8 cellular contexts compared by ENCODE assay signal in the genomic region with DNA sequence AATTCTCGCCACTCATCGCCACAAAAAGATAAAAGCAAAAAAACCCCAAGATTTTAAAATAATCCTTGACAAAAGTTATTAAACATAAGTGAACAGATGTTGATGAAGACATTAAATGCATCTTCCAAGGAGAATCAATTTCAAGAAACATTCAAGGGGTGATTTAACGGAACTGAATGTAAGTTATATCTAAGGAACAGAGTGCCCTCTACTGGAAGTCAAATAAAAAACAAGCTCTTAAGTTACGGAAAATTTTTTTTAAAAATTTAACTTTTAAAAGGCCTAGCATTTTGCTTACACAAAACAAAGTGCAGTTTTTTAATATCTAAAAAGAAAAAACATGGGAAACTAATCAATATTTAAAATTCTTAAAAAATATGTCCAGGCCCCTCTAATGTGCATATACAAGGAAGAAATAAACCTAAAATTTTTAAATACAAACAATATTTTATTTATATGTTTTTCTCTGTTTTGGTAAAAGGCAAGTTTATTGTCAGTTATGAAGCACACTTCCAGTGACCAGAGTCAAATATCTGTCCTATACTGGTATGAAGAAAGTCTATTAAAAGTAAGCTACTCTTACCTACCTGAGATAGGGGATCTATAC. TPM values are rescaled to one million over a fixed set of nuclear protein-coding genes. Genes with fewer than 3 reads are reported as not detected.
A peak's percentile ranks its signal among the peaks of the same experiment; 100 is the strongest.
DNase-seq lines count a peak whose midpoint lies in the region; ATAC-seq, FAIRE-seq and TF ChIP-seq lines count a peak whose summit lies in the region.
"Had no signal": no experiment of that assay in that cellular context is flagged by ENCODE, and none has a peak within 500 bp of the region (broad histone marks: within the 10 kb centered on the region; RNA-seq: fewer than 3 reads in every experiment).

No MANE protein-coding gene starts in this region.

- peak; percentile 47 for DNase-seq in MV-4-11 (lab: John Stamatoyannopoulos, UW)
- DNase-seq in mammary epithelial cell, result no peak
- DNase-seq in mesothelial cell of epicardium (ENCODE audit: low spot score in 2 of 2, unreplicated experiment in 2 of 2), result no peak
- no peak for DNase-seq in stimulated activated naive CD8-positive, alpha-beta T cell treated with anti-CD3 and anti-CD28 coated beads, Interleukin-15, amount 100 ng/mL, for 72 hours
- no peak for DNase-seq in inferior parietal cortex (ENCODE audit: extremely low spot score)

- H3K4me3 Mint-ChIP-seq in mesothelial cell of epicardium, result no peak overlapping the region
- H3K4me3 Mint-ChIP-seq in stimulated activated naive CD8-positive, alpha-beta T cell treated with anti-CD3 and anti-CD28 coated beads, Interleukin-15, amount 100 ng/mL, for 72 hours, result no peak overlapping the region

- CTCF ChIA-PET in mammary epithelial cell (lab: Charles Lee; ENCODE audit: low non-redundant PET), result interaction anchor here (0.5 to 1.0 kb wide), 6 partner anchors 14 to 405 kb away, joined by 3 to 9 read pairs (median 5); no protein-coding TSS in a partner anchor

- no peak overlapping the region for H3K27ac ChIP-seq in mammary epithelial cell (ENCODE audit: insufficient read depth, low read depth, low read length)
- H3K27ac ChIP-seq: skin epidermis had no signal

- H3K9me3 ChIP-seq in mammary epithelial cell (replicated peaks; ENCODE audit: insufficient read depth, low read length), result no peaks in the 10 kb centered on the region

- peaks cover 8% of the 10 kb centered on the region for H3K36me3 Mint-ChIP-seq in mesothelial cell of epicardium

- H3K9me3 Mint-ChIP-seq in mesothelial cell of epicardium, result no peaks in the 10 kb centered on the region
- no peaks in the 10 kb centered on the region for H3K9me3 Mint-ChIP-seq in stimulated activated naive CD8-positive, alpha-beta T cell treated with anti-CD3 and anti-CD28 coated beads, Interleukin-15, amount 100 ng/mL, for 72 hours

- H3K36me3 ChIP-seq in mammary epithelial cell (ENCODE audit: insufficient read depth, low read length), result peaks cover 49% of the 10 kb centered on the region

- no TSS peak for BruUV-seq in mammary epithelial cell (replicated peaks; lab: Mats Ljungman, UMichigan)

- no peaks in the 10 kb centered on the region for H3K4me1 ChIP-seq in mammary epithelial cell (ENCODE audit: insufficient read depth, low read length)

- intact Hi-C loops in mammary epithelial cell (cut with micrococcal nuclease), result loop anchor here (1.0 to 5.0 kb wide), 2 partner anchors 271 to 1157 kb away; no protein-coding TSS in a partner anchor

- H3K4me2 ChIP-seq in mammary epithelial cell (ENCODE audit: insufficient read depth, low read depth, low read length), result no peak overlapping the region

- FAIRE-seq in G401.6 (lab: Jason Lieb, UNC), result peak; percentile 97

- H2AFZ ChIP-seq in mammary epithelial cell (ENCODE audit: low read depth, low read length), result no peak overlapping the region

- ATAC-seq in stimulated activated naive CD8-positive, alpha-beta T cell treated with anti-CD3 and anti-CD28 coated beads, Interleukin-15, amount 100 ng/mL, for 72 hours, result no peak
- ATAC-seq in HG03139 (IDR thresholded peaks at IDR 0.05; ENCODE audit: unreplicated experiment), result no peak

- TF ChIP-seq CTCF in mammary epithelial cell (conservative IDR thresholded peaks at IDR 0.05 in 1 of 2, IDR thresholded peaks at IDR 0.05 in 1 of 2; ENCODE audit: extremely low read depth in 1 of 2, insufficient read depth in 1 of 2, low read depth in 1 of 2, low read length in 2 of 2) (peak; percentile 49 to 50), mesothelial cell of epicardium (IDR thresholded peaks at IDR 0.05; ENCODE audit: unreplicated experiment) (peak; percentile 71)

- H3K4me3 ChIP-seq in mammary epithelial cell (replicated peaks in 1 of 3; ENCODE audit: insufficient read depth in 1 of 3, low read depth in 2 of 3, low read length in 3 of 3), result no peak overlapping the region
- H3K4me3 ChIP-seq: skin epidermis had no signal

- dilution Hi-C loops in mammary epithelial cell (cut with HindIII; ENCODE audit: low sequenced_read_pairs), result no loop called here

- H3K27me3 ChIP-seq in mammary epithelial cell (ENCODE audit: insufficient read depth, low read length), result no peaks in the 10 kb centered on the region

- peaks cover 43% of the 10 kb centered on the region for H3K79me2 ChIP-seq in mammary epithelial cell (ENCODE audit: insufficient read depth, low read length)

- peaks cover 2% of the 10 kb centered on the region for H4K20me1 ChIP-seq in mammary epithelial cell (ENCODE audit: insufficient read depth, low read length)

- no peak overlapping the region for H3K27ac Mint-ChIP-seq in mesothelial cell of epicardium
- no peak overlapping the region for H3K27ac Mint-ChIP-seq in stimulated activated naive CD8-positive, alpha-beta T cell treated with anti-CD3 and anti-CD28 coated beads, Interleukin-15, amount 100 ng/mL, for 72 hours

- no peaks in the 10 kb centered on the region for H3K27me3 Mint-ChIP-seq in mesothelial cell of epicardium (ENCODE audit: low read depth)
- no peaks in the 10 kb centered on the region for H3K27me3 Mint-ChIP-seq in stimulated activated naive CD8-positive, alpha-beta T cell treated with anti-CD3 and anti-CD28 coated beads, Interleukin-15, amount 100 ng/mL, for 72 hours

- no peak overlapping the region for H3K9ac ChIP-seq in mammary epithelial cell (ENCODE audit: insufficient read depth, low read length)

- in situ Hi-C loops in mammary epithelial cell (cut with MboI; ENCODE audit: low sequenced_read_pairs in 2 of 2), result loop anchor here (25.0 kb wide), 2 partner anchors 263 to 512 kb away; a partner anchor contains a TSS

- WGBS in mammary epithelial cell (ENCODE audit: low coverage, missing lambda C conversion rate), result 60% methylated on average over 4 of the region's 4 CpGs

- peaks cover 2% of the 10 kb centered on the region for H3K4me1 Mint-ChIP-seq in mesothelial cell of epicardium
- no peaks in the 10 kb centered on the region for H3K4me1 Mint-ChIP-seq in stimulated activated naive CD8-positive, alpha-beta T cell treated with anti-CD3 and anti-CD28 coated beads, Interleukin-15, amount 100 ng/mL, for 72 hours

RNA-seq across cellular contexts. Expression of a gene that starts 28.0 kb away (rescaled TPM):
- total RNA-seq in mammary epithelial cell (10 to 100 TPM; 30.3 to 36.8 TPM), mesothelial cell of epicardium (35.6 to 36.2 TPM (median 36.1 TPM) in 3 replicates)
- polyA plus RNA-seq in mammary epithelial cell, result 27.8 TPM
- 40.7 TPM for polyA minus RNA-seq in mammary epithelial cell
